8 cellular contexts compared by ENCODE assay signal in genomic region chr3:189144645-189145044, GRCh38. TPM values are rescaled to one million over a fixed set of nuclear protein-coding genes. Genes with fewer than 3 reads are reported as not detected.
DNase-seq lines count a peak whose midpoint lies in the region; ATAC-seq, FAIRE-seq and TF ChIP-seq lines count a peak whose summit lies in the region.

No MANE protein-coding gene starts in this region.

- no peak overlapping the region for H3K27ac ChIP-seq in body of pancreas

- ATAC-seq in body of pancreas = peak; percentile 55
- ATAC-seq in mucosa of descending colon = peak; percentile 87
- ATAC-seq in HG03095 (IDR thresholded peaks at IDR 0.05; ENCODE audit: unreplicated experiment) = no peak
- ATAC-seq in HG03457 (IDR thresholded peaks at IDR 0.05; ENCODE audit: unreplicated experiment) = no peak

- TF ChIP-seq POLR2A in body of pancreas (IDR thresholded peaks at IDR 0.05) = no peak

- H3K4me3 ChIP-seq in body of pancreas = no peak overlapping the region
- no peak overlapping the region for H3K4me3 ChIP-seq in mucosa of descending colon

- H3K27me3 ChIP-seq in body of pancreas = no peaks in the 10 kb centered on the region

- TF ChIP-seq CTCF in body of pancreas (IDR thresholded peaks at IDR 0.05) = peak in 3 of 7 experiments; percentile 15 to 28 (median 26)
- no peak for TF ChIP-seq CTCF in mucosa of descending colon (IDR thresholded peaks at IDR 0.05)

- H3K4me1 ChIP-seq in body of pancreas (no peaks in the 10 kb centered on the region), mucosa of descending colon (ENCODE audit: low read depth) (no peaks in the 10 kb centered on the region)

- WGBS in body of pancreas, 2 donors = 36 to 38% methylated on average over 5 of the region's 5 CpGs

- intact Hi-C loops in body of pancreas (cut with DNase I) = no loop called here
- intact Hi-C loops in mucosa of descending colon (cut with DNase I, micrococcal nuclease) = loop anchor here in 1 of 2 donors (5.0 to 10.0 kb wide), 2 partner anchors 187 to 1400 kb away; partner anchors contain the start of gene BCL6

- H3K9me3 ChIP-seq in body of pancreas (no peaks in the 10 kb centered on the region), mucosa of descending colon (no peaks in the 10 kb centered on the region)

- H3K36me3 ChIP-seq in body of pancreas (replicated peaks in 1 of 2; ENCODE audit: insufficient read depth in 1 of 2, low read depth in 2 of 2) = no peaks in the 10 kb centered on the region
- H3K36me3 ChIP-seq in mucosa of descending colon (ENCODE audit: low read depth) = no peaks in the 10 kb centered on the region

- DNase-seq in DMS79 (lab: John Stamatoyannopoulos, UW) (peak; percentile 78), NCI-H1092 (lab: John Stamatoyannopoulos, UW) (peak; percentile 49), body of pancreas (peak in 1 of 4 donors; percentile 22), mucosa of descending colon (peak in 1 of 3 donors; percentile 35), frontal cortex (ENCODE audit: low spot score in 2 of 2) (no peak), cortex of kidney (lab: John Stamatoyannopoulos, UW) (no peak)

- no peak for FAIRE-seq in frontal cortex (lab: Jason Lieb, UNC)

RNA-seq across cellular contexts. Expression of gene TPRG1, which starts 27.1 kb away (rescaled TPM):
- total RNA-seq in body of pancreas (1 to 10 TPM; 2.1 to 4.6 TPM), mucosa of descending colon (1 to 10 TPM; 1.4 to 3.2 (median 2.2) TPM), frontal cortex (1.2 TPM)

Comparison
In these comparisons a context has a peak if more than half of its experiments do, and no peak if none do; other contexts are left out.
1. DNase-seq: peak in DMS79 (single experiment) and NCI-H1092 (single experiment); none in frontal cortex (0 of 2) and cortex of kidney (single experiment).
2. ATAC-seq: peak in body of pancreas (single experiment) and mucosa of descending colon (single experiment); none in HG03095 (single experiment) and HG03457 (single experiment).